8 cellular contexts compared by ENCODE assay signal in genomic region chr11:101185985-101186384, GRCh38. TPM values are rescaled to one million over a fixed set of nuclear protein-coding genes. Genes with fewer than 3 reads are reported as not detected.
"Had no signal": no experiment of that assay in that cellular context is flagged by ENCODE, and none has a peak within 500 bp of the region (broad histone marks: within the 10 kb centered on the region; RNA-seq: fewer than 3 reads in every experiment).

No MANE protein-coding gene starts in this region.

- H3K4me3 ChIP-seq: GM23338, HAP-1 had no signal

- H3K27ac ChIP-seq: HL-60 had no signal

- DNase-seq: H7, HFFc6, KG1 had no signal

- H3K36me3 ChIP-seq: HAP-1 had no signal

- H3K9me3 ChIP-seq: HAP-1 had no signal

- ATAC-seq: GM23338, HCT116 had no signal

- H3K4me2 ChIP-seq: GM23338 had no signal

- H3K4me1 ChIP-seq: HAP-1 had no signal

RNA-seq across cellular contexts. Expression of gene PGR, which starts 56.4 kb away (rescaled TPM):
- total RNA-seq: HFFc6 had no signal
- polyA plus RNA-seq: IgD-negative memory B cell had no signal
